Comparison of ENCODE assay signal across 1 cellular context in genomic region chr21:34745557-34746255, GRCh38.
A peak's percentile ranks its signal among the peaks of the same experiment; 100 is the strongest.
TF ChIP-seq lines count a peak whose summit lies in the region.

No MANE protein-coding gene starts in this region.

TF ChIP-seq in HepG2, 621 proteins besides CTCF, POLR2A, EP300 and RAD21 (continued from another document and continues in another):
- TF ChIP-seq, protein P1, sequence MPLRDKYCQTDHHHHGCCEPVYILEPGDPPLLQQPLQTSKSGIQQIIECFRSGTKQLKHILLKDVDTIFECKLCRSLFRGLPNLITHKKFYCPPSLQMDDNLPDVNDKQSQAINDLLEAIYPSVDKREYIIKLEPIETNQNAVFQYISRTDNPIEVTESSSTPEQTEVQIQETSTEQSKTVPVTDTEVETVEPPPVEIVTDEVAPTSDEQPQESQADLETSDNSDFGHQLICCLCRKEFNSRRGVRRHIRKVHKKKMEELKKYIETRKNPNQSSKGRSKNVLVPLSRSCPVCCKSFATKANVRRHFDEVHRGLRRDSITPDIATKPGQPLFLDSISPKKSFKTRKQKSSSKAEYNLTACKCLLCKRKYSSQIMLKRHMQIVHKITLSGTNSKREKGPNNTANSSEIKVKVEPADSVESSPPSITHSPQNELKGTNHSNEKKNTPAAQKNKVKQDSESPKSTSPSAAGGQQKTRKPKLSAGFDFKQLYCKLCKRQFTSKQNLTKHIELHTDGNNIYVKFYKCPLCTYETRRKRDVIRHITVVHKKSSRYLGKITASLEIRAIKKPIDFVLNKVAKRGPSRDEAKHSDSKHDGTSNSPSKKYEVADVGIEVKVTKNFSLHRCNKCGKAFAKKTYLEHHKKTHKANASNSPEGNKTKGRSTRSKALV (CRISPR knock-in tag; IDR thresholded peaks at IDR 0.05), result peak; percentile 64; the same call in 1 of the 2 replicates
- TF ChIP-seq ZNF263 (CRISPR knock-in tag; IDR thresholded peaks at IDR 0.05), result peak; percentile 35; the same call in 1 of the 2 replicates
- no peak for TF ChIP-seq FOXP1 (IDR thresholded peaks at IDR 0.05)
- TF ChIP-seq FOXP1 (CRISPR knock-in tag; IDR thresholded peaks at IDR 0.05), result no peak
- peak; percentile 73 for TF ChIP-seq TEAD3 (CRISPR knock-in tag; optimal IDR thresholded peaks at IDR 0.05; ENCODE audit: borderline replicate concordance)
- TF ChIP-seq CBX5 (CRISPR knock-in tag; IDR thresholded peaks at IDR 0.05; ENCODE audit: borderline replicate concordance), result peak; percentile 24; the same call in 1 of the 2 replicates
- TF ChIP-seq, protein P2, sequence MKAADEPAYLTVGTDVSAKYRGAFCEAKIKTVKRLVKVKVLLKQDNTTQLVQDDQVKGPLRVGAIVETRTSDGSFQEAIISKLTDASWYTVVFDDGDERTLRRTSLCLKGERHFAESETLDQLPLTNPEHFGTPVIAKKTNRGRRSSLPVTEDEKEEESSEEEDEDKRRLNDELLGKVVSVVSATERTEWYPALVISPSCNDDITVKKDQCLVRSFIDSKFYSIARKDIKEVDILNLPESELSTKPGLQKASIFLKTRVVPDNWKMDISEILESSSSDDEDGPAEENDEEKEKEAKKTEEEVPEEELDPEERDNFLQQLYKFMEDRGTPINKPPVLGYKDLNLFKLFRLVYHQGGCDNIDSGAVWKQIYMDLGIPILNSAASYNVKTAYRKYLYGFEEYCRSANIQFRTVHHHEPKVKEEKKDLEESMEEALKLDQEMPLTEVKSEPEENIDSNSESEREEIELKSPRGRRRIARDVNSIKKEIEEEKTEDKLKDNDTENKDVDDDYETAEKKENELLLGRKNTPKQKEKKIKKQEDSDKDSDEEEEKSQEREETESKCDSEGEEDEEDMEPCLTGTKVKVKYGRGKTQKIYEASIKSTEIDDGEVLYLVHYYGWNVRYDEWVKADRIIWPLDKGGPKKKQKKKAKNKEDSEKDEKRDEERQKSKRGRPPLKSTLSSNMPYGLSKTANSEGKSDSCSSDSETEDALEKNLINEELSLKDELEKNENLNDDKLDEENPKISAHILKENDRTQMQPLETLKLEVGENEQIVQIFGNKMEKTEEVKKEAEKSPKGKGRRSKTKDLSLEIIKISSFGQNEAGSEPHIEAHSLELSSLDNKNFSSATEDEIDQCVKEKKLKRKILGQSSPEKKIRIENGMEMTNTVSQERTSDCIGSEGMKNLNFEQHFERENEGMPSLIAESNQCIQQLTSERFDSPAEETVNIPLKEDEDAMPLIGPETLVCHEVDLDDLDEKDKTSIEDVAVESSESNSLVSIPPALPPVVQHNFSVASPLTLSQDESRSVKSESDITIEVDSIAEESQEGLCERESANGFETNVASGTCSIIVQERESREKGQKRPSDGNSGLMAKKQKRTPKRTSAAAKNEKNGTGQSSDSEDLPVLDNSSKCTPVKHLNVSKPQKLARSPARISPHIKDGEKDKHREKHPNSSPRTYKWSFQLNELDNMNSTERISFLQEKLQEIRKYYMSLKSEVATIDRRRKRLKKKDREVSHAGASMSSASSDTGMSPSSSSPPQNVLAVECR (CRISPR knock-in tag; IDR thresholded peaks at IDR 0.05; ENCODE audit: borderline replicate concordance), result peak; percentile 41; the same call in 1 of the 2 replicates
- no peak for TF ChIP-seq HIC2 (CRISPR knock-in tag; IDR thresholded peaks at IDR 0.05; ENCODE audit: low read depth)
- peak; percentile 53; the same call in 1 of the 2 replicates for TF ChIP-seq THAP11 (CRISPR knock-in tag; IDR thresholded peaks at IDR 0.05)
- peak; percentile 47; the same call in 1 of the 2 replicates for TF ChIP-seq REPIN1 (CRISPR knock-in tag; IDR thresholded peaks at IDR 0.05; ENCODE audit: borderline replicate concordance, low read depth)
- peak; percentile 25; the same call in 1 of the 2 replicates for TF ChIP-seq ZBTB38 (CRISPR knock-in tag; IDR thresholded peaks at IDR 0.05)
- no peak for TF ChIP-seq PAF1 (CRISPR knock-in tag; IDR thresholded peaks at IDR 0.05)
- no peak for TF ChIP-seq RXRB (CRISPR knock-in tag; IDR thresholded peaks at IDR 0.05; ENCODE audit: borderline replicate concordance)
- TF ChIP-seq ZNF788 (CRISPR knock-in tag; IDR thresholded peaks at IDR 0.05; ENCODE audit: borderline replicate concordance), result 0 out of 2 replicates have a peak, but pooled peaks have one; percentile 31
- TF ChIP-seq MNT (IDR thresholded peaks at IDR 0.05), result no peak
- peak; percentile 62 for TF ChIP-seq KMT2A (CRISPR knock-in tag; IDR thresholded peaks at IDR 0.05)
- TF ChIP-seq, protein P3, sequence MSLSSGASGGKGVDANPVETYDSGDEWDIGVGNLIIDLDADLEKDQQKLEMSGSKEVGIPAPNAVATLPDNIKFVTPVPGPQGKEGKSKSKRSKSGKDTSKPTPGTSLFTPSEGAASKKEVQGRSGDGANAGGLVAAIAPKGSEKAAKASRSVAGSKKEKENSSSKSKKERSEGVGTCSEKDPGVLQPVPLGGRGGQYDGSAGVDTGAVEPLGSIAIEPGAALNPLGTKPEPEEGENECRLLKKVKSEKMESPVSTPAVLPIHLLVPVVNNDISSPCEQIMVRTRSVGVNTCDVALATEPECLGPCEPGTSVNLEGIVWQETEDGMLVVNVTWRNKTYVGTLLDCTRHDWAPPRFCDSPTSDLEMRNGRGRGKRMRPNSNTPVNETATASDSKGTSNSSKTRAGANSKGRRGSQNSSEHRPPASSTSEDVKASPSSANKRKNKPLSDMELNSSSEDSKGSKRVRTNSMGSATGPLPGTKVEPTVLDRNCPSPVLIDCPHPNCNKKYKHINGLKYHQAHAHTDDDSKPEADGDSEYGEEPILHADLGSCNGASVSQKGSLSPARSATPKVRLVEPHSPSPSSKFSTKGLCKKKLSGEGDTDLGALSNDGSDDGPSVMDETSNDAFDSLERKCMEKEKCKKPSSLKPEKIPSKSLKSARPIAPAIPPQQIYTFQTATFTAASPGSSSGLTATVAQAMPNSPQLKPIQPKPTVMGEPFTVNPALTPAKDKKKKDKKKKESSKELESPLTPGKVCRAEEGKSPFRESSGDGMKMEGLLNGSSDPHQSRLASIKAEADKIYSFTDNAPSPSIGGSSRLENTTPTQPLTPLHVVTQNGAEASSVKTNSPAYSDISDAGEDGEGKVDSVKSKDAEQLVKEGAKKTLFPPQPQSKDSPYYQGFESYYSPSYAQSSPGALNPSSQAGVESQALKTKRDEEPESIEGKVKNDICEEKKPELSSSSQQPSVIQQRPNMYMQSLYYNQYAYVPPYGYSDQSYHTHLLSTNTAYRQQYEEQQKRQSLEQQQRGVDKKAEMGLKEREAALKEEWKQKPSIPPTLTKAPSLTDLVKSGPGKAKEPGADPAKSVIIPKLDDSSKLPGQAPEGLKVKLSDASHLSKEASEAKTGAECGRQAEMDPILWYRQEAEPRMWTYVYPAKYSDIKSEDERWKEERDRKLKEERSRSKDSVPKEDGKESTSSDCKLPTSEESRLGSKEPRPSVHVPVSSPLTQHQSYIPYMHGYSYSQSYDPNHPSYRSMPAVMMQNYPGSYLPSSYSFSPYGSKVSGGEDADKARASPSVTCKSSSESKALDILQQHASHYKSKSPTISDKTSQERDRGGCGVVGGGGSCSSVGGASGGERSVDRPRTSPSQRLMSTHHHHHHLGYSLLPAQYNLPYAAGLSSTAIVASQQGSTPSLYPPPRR (CRISPR knock-in tag; IDR thresholded peaks at IDR 0.05; ENCODE audit: borderline replicate concordance), result no peak
- peak; percentile 43 for TF ChIP-seq PITX1 (CRISPR knock-in tag; IDR thresholded peaks at IDR 0.05)
- TF ChIP-seq SMAD3 (CRISPR knock-in tag; IDR thresholded peaks at IDR 0.05), result 0 out of 2 replicates have a peak, but pooled peaks have one; percentile 38
- no peak for TF ChIP-seq NFKBIZ (CRISPR knock-in tag; IDR thresholded peaks at IDR 0.05)
- TF ChIP-seq, protein P4, sequence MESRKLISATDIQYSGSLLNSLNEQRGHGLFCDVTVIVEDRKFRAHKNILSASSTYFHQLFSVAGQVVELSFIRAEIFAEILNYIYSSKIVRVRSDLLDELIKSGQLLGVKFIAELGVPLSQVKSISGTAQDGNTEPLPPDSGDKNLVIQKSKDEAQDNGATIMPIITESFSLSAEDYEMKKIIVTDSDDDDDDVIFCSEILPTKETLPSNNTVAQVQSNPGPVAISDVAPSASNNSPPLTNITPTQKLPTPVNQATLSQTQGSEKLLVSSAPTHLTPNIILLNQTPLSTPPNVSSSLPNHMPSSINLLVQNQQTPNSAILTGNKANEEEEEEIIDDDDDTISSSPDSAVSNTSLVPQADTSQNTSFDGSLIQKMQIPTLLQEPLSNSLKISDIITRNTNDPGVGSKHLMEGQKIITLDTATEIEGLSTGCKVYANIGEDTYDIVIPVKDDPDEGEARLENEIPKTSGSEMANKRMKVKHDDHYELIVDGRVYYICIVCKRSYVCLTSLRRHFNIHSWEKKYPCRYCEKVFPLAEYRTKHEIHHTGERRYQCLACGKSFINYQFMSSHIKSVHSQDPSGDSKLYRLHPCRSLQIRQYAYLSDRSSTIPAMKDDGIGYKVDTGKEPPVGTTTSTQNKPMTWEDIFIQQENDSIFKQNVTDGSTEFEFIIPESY (CRISPR knock-in tag; IDR thresholded peaks at IDR 0.05), result 0 out of 2 replicates have a peak, but pooled peaks have one; percentile 25
- TF ChIP-seq, protein P5, sequence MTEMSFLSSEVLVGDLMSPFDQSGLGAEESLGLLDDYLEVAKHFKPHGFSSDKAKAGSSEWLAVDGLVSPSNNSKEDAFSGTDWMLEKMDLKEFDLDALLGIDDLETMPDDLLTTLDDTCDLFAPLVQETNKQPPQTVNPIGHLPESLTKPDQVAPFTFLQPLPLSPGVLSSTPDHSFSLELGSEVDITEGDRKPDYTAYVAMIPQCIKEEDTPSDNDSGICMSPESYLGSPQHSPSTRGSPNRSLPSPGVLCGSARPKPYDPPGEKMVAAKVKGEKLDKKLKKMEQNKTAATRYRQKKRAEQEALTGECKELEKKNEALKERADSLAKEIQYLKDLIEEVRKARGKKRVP (CRISPR knock-in tag; IDR thresholded peaks at IDR 0.05), result 0 out of 4 replicates have a peak, but pooled peaks of 1 of the 2 experiments have one; percentile 34
- peak; percentile 33; the same call in 1 of the 2 replicates for TF ChIP-seq MAZ (IDR thresholded peaks at IDR 0.05; ENCODE audit: borderline replicate concordance, low read depth, low read length)
- peak; percentile 58 for TF ChIP-seq MAZ (CRISPR knock-in tag; IDR thresholded peaks at IDR 0.05; ENCODE audit: low read depth)
- peak; percentile 47; the same call in 1 of the 2 replicates for TF ChIP-seq ZNF292 (CRISPR knock-in tag; IDR thresholded peaks at IDR 0.05; ENCODE audit: borderline replicate concordance, low read depth)
- TF ChIP-seq NR2F6 (IDR thresholded peaks at IDR 0.05), result no peak; the same call in 1 of the 2 replicates
- TF ChIP-seq NR2F6 (CRISPR knock-in tag; IDR thresholded peaks at IDR 0.05), result peak; percentile 50; the same call in 1 of the 2 replicates
- TF ChIP-seq YEATS2 (CRISPR knock-in tag; IDR thresholded peaks at IDR 0.05; ENCODE audit: borderline replicate concordance), result peak; percentile 55; the same call in 1 of the 2 replicates
- TF ChIP-seq ZKSCAN8 (CRISPR knock-in tag; IDR thresholded peaks at IDR 0.05; ENCODE audit: borderline replicate concordance), result no peak
- peak; percentile 85 for TF ChIP-seq ELF3 (CRISPR knock-in tag; IDR thresholded peaks at IDR 0.05)
- peak in 1 of 2 experiments; percentile 68; a peak in 1 of 4 replicates for TF ChIP-seq KLF16 (CRISPR knock-in tag; IDR thresholded peaks at IDR 0.05)
- TF ChIP-seq NR2C2 (CRISPR knock-in tag; IDR thresholded peaks at IDR 0.05; ENCODE audit: borderline replicate concordance), result peak; percentile 90
- TF ChIP-seq ZFX (CRISPR knock-in tag; IDR thresholded peaks at IDR 0.05; ENCODE audit: low read depth), result peak; percentile 53; the same call in 1 of the 2 replicates
- TF ChIP-seq RFXAP (CRISPR knock-in tag; IDR thresholded peaks at IDR 0.05; ENCODE audit: borderline replicate concordance), result 0 out of 2 replicates have a peak, but pooled peaks have one; percentile 34
- TF ChIP-seq, protein P6, sequence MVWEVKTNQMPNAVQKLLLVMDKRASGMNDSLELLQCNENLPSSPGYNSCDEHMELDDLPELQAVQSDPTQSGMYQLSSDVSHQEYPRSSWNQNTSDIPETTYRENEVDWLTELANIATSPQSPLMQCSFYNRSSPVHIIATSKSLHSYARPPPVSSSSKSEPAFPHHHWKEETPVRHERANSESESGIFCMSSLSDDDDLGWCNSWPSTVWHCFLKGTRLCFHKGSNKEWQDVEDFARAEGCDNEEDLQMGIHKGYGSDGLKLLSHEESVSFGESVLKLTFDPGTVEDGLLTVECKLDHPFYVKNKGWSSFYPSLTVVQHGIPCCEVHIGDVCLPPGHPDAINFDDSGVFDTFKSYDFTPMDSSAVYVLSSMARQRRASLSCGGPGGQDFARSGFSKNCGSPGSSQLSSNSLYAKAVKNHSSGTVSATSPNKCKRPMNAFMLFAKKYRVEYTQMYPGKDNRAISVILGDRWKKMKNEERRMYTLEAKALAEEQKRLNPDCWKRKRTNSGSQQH (CRISPR knock-in tag; IDR thresholded peaks at IDR 0.05; ENCODE audit: low read depth), result no peak
- TF ChIP-seq GATAD1 (CRISPR knock-in tag; IDR thresholded peaks at IDR 0.05), result peak; percentile 54
- TF ChIP-seq STAG1 (CRISPR knock-in tag; IDR thresholded peaks at IDR 0.05), result peak; percentile 99
